Comparison of ENCODE assay signal across 8 cellular contexts in the genomic region with DNA sequence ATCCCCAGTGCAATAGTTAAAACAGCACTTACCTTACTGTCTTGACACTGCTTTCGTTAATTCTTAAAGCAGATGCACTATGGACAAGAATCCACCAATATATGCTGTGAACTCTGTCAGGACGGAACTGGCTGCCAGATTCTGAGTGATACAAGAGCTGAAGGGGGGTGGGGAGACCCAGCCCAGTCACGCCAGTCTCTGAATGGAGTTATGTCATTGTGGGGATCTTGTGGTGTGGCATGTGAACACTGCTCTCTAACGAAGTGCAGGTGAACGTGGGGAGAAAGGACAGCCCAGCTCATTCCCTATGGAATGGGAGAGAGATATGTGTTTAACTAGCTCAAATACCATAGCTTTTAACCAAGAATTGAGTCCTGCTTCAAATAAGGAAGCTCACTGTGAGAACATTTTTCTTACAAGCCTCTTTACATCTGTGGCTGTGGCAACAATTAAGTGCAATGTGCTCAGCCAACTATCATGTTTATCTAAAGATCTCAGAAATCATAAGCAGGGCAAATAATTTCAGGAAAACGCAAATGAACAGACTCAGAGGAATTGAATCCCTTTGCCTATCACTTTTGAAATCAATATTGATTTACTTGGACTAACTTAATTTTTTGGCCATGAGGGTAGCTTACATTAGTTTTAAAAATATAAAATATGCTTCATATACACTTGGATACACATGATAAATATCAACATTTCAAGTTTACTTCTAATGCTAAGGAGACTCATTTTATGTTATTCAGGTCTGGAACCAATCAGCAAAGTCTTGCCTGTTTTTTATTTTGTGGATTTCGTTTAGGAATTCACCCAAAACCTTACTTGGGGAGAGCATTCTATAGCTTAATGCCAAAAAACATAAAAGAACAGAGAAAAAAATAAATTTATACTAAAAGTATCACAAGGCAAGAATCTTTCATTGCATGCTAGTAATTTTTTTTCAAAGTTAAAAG. TPM values are rescaled to one million over a fixed set of nuclear protein-coding genes. Genes with fewer than 3 reads are reported as not detected.
DNase-seq lines count a peak whose midpoint lies in the region; ATAC-seq and TF ChIP-seq lines count a peak whose summit lies in the region.

LUM (minus strand) TSS at position 129 of the 956 bp plus-strand sequence. CDS start 2,515 bp downstream, outside the sequence.

- peak within 1 kb of the TSS; percentile 9 for H3K4me2 ChIP-seq in parathyroid adenoma (ENCODE audit: low read length)

- H3K36me3 ChIP-seq in SJSA1 (no peaks in the 10 kb centered on the region), parathyroid adenoma (ENCODE audit: control insufficient read depth, insufficient read depth, low read length) (no peaks in the 10 kb centered on the region)

- POLR2A ChIA-PET in activated CD4-positive, alpha-beta T cell treated with anti-CD3 and anti-CD28 coated beads for 36 hours (lab: Charles Lee), result no interaction called here

- H3K79me2 ChIP-seq in parathyroid adenoma, result no peaks in the 10 kb centered on the region

- H3K36me3 Mint-ChIP-seq in activated CD4-positive, alpha-beta T cell treated with anti-CD3 and anti-CD28 coated beads for 36 hours (ENCODE audit: low read depth), result no peaks in the 10 kb centered on the region
- H3K36me3 Mint-ChIP-seq in immature natural killer cell, result no peaks in the 10 kb centered on the region

- H3K4me1 ChIP-seq in SJSA1 (replicated peaks) (peaks cover 6% of the 10 kb centered on the region), parathyroid adenoma (no peaks in the 10 kb centered on the region)

- no peak within 1 kb of the TSS for H2AFZ ChIP-seq in parathyroid adenoma

- H3K4me3 ChIP-seq in SJSA1, result peak within 1 kb of the TSS; percentile 38
- H3K4me3 ChIP-seq in parathyroid adenoma (ENCODE audit: low read depth, low read length), result no peak within 1 kb of the TSS

- no peak within 1 kb of the TSS for H3K9ac ChIP-seq in parathyroid adenoma

- CTCF ChIA-PET in activated CD4-positive, alpha-beta T cell treated with anti-CD3 and anti-CD28 coated beads for 36 hours (lab: Charles Lee), result interaction anchor here (0.6 to 1.6 kb wide), 5 partner anchors 12 to 559 kb away, joined by 3 read pairs; no protein-coding TSS in a partner anchor

- H3K27me3 Mint-ChIP-seq in activated CD4-positive, alpha-beta T cell treated with anti-CD3 and anti-CD28 coated beads for 36 hours, result peaks cover 2% of the 10 kb centered on the region
- H3K27me3 Mint-ChIP-seq in immature natural killer cell (ENCODE audit: low read depth in 3 of 3), result peaks cover 0 to 2% (median 0%) of the 10 kb centered on the region in 3 donors

- no peak within 1 kb of the TSS for H3K4me3 Mint-ChIP-seq in activated CD4-positive, alpha-beta T cell treated with anti-CD3 and anti-CD28 coated beads for 36 hours
- no peak within 1 kb of the TSS for H3K4me3 Mint-ChIP-seq in immature natural killer cell

- ATAC-seq in activated CD4-positive, alpha-beta T cell treated with anti-CD3 and anti-CD28 coated beads for 36 hours, result no peak

- no peaks in the 10 kb centered on the region for H3K9me3 ChIP-seq in SJSA1 (replicated peaks)
- no peaks in the 10 kb centered on the region for H3K9me3 ChIP-seq in parathyroid adenoma (ENCODE audit: control insufficient read depth, low read length)

- intact Hi-C loops in activated CD4-positive, alpha-beta T cell treated with anti-CD3 and anti-CD28 coated beads for 36 hours (cut with DNase I, micrococcal nuclease), result no loop called here

- no peak within 1 kb of the TSS for H3K27ac Mint-ChIP-seq in activated CD4-positive, alpha-beta T cell treated with anti-CD3 and anti-CD28 coated beads for 36 hours
- H3K27ac Mint-ChIP-seq in immature natural killer cell, result no peak within 1 kb of the TSS

- H3K9me3 Mint-ChIP-seq in activated CD4-positive, alpha-beta T cell treated with anti-CD3 and anti-CD28 coated beads for 36 hours (ENCODE audit: low read depth), result no peaks in the 10 kb centered on the region
- peaks cover 0 to 2% (median 0%) of the 10 kb centered on the region in 6 donors for H3K9me3 Mint-ChIP-seq in immature natural killer cell

- H3K27ac ChIP-seq in SJSA1 (peak within 1 kb of the TSS; percentile 66), parathyroid adenoma (no peak within 1 kb of the TSS)

- TF ChIP-seq CTCF in parathyroid adenoma (IDR thresholded peaks at IDR 0.05), result no peak

- DNase-seq in Ammon's horn (ENCODE audit: low spot score) (peak; percentile 2), SJSA1 (ENCODE audit: low read depth in 1 of 2, low spot score in 2 of 2) (peak; percentile 58 to 80), glomerular visceral epithelial cell (ENCODE audit: extremely low spot score) (peak; percentile 90), foreskin melanocyte (no peak), immature natural killer cell (no peak)
- DNase-seq in activated CD4-positive, alpha-beta T cell treated with anti-CD3 and anti-CD28 coated beads for 36 hours, result no peak
- no peak for DNase-seq in stimulated activated CD4-positive, alpha-beta T cell treated with anti-CD3 and anti-CD28 coated beads, Interleukin-4, amount 100 ng/mL, for 4 hours

- no peaks in the 10 kb centered on the region for H3K4me1 Mint-ChIP-seq in activated CD4-positive, alpha-beta T cell treated with anti-CD3 and anti-CD28 coated beads for 36 hours
- H3K4me1 Mint-ChIP-seq in immature natural killer cell, result no peaks in the 10 kb centered on the region

- H3K27me3 ChIP-seq in SJSA1 (replicated peaks) (no peaks in the 10 kb centered on the region), parathyroid adenoma (ENCODE audit: control insufficient read depth, insufficient read depth, low read length) (no peaks in the 10 kb centered on the region)

RNA-seq across cellular contexts. Expression of gene LUM, which starts in this region (rescaled TPM):
- total RNA-seq in SJSA1 (2014; rRNA removed; shearing (Covaris generic)), result 505 and 812 TPM in 2 replicates
- not detected for total RNA-seq in activated CD4-positive, alpha-beta T cell treated with anti-CD3 and anti-CD28 coated beads for 36 hours
- polyA plus RNA-seq in immature natural killer cell, result not detected

Comparison
In these comparisons a context has a peak if more than half of its experiments do, and no peak if none do; other contexts are left out.
1. RNA of gene LUM (total RNA-seq): 505 to 812 TPM in SJSA1; not detected in activated CD4-positive, alpha-beta T cell treated with anti-CD3 and anti-CD28 coated beads for 36 hours; every median in the first group is over 100 times any median in the second.
2. DNase-seq: peak in Ammon's horn (single experiment), SJSA1 (2 of 2) and glomerular visceral epithelial cell (single experiment); none in foreskin melanocyte (single experiment), activated CD4-positive, alpha-beta T cell treated with anti-CD3 and anti-CD28 coated beads for 36 hours (single experiment), stimulated activated CD4-positive, alpha-beta T cell treated with anti-CD3 and anti-CD28 coated beads, Interleukin-4, amount 100 ng/mL, for 4 hours (0 of 2) and immature natural killer cell (0 of 3).